ENCODE assay signal across 24 cellular contexts in the genomic region with DNA sequence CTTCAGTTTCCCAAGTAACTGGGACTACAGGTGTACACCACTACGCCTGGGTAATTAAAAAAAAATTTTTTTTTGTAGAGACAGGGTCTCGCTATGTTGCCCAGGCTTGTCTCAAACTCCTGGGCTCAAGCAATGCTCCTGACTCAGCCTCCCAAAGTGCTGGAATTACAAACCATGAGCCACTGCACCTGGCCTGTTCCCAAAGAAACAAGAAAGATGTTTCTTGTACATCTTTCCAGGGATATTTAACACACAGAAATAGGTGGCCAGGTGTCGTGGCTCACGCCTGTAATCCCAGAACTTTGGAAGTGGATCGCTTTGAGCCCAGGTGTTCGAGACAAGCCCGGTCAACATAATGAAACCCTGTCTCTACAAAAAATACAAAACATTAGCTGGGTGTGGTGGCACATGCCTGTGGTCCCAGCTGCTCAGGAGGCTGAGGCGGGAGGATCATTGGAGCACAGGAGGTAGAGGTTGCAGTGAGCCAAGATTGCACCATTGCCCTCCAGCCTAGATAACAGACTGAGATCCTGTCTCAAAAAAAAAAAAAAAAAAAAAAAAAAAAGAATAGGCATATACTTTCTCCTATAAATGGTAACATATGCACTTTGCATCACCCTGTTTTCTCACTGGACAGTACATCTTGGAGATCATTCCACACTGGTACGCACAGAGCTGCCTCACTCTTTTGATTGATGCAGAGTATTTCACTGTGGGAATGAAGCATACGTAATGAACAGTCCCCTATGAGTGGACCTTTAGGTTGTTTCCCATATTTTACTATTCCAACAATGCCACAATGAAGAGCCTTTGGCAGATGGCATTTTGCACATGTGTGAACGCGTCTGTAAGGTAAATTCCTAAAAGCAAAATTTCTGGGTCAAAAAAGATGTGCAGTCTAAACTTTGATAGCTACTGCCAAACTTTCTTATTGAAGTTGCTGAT.
"Had no signal": no experiment of that assay in that cellular context is flagged by ENCODE, and none has a peak within 500 bp of the region (broad histone marks: within the 10 kb centered on the region; RNA-seq: fewer than 3 reads in every experiment).

No MANE protein-coding gene starts in this region.

- H3K9me3 ChIP-seq: ascending aorta, left lung, neutrophil, ovary, prostate gland, upper lobe of right lung had no signal

- H3K9me3 Mint-ChIP-seq: activated CD4-positive, alpha-beta memory T cell treated with anti-CD3 and anti-CD28 coated beads for 36 hours; activated naive CD4-positive, alpha-beta T cell treated with anti-CD3 and anti-CD28 coated beads, Interleukin-2, amount 50 U/mL, for 24 hours; immature natural killer cell; mesothelial cell of epicardium; naive thymus-derived CD8-positive, alpha-beta T cell had no signal

- H3K27me3 ChIP-seq: ascending aorta, brain microvascular endothelial cell, left lung, neutrophil, ovary, upper lobe of right lung had no signal

- H3K27ac Mint-ChIP-seq: activated CD4-positive, alpha-beta memory T cell treated with anti-CD3 and anti-CD28 coated beads for 36 hours; immature natural killer cell; mesothelial cell of epicardium had no signal

- DNase-seq: activated CD4-positive, alpha-beta memory T cell treated with anti-CD3 and anti-CD28 coated beads for 36 hours; activated CD4-positive, alpha-beta T cell treated with anti-CD3 and anti-CD28 coated beads for 48 hours; activated effector memory CD4-positive, alpha-beta T cell treated with anti-CD3 and anti-CD28 coated beads, Interleukin-2, amount 50 U/mL, for 16 hours; brain microvascular endothelial cell; central memory CD4-positive, alpha-beta T cell; dermis blood vessel endothelial cell; effector CD8-positive, alpha-beta T cell; erythroblast; foreskin fibroblast; immature natural killer cell; kidney glomerular epithelial cell; left lung; naive thymus-derived CD8-positive, alpha-beta T cell; ovary; stimulated activated CD4-positive, alpha-beta T cell treated with anti-CD3 and anti-CD28 coated beads, Interleukin-4, amount 100 ng/mL, for 24 hours; stimulated activated naive CD8-positive, alpha-beta T cell treated with anti-CD3 and anti-CD28 coated beads, Interleukin-15, Interleukin-2, amounts not matched to agents 100 U/mL and 50 U/mL, for 24 hours; T-helper 17 cell; upper lobe of right lung had no signal

- H3K27me3 Mint-ChIP-seq: activated CD4-positive, alpha-beta memory T cell treated with anti-CD3 and anti-CD28 coated beads for 36 hours; activated naive CD4-positive, alpha-beta T cell treated with anti-CD3 and anti-CD28 coated beads, Interleukin-2, amount 50 U/mL, for 24 hours; naive thymus-derived CD8-positive, alpha-beta T cell had no signal

- H3K36me3 ChIP-seq: ascending aorta, left lung, neutrophil, ovary, prostate gland, upper lobe of right lung had no signal

- H3K36me3 Mint-ChIP-seq: activated CD4-positive, alpha-beta memory T cell treated with anti-CD3 and anti-CD28 coated beads for 36 hours; immature natural killer cell; mesothelial cell of epicardium; naive thymus-derived CD8-positive, alpha-beta T cell had no signal

- H3K27ac ChIP-seq: ascending aorta, brain microvascular endothelial cell, left lung, neutrophil, ovary, prostate gland, upper lobe of right lung had no signal

- H3K4me3 ChIP-seq: ascending aorta, left lung, lung, ovary, prostate gland, upper lobe of right lung had no signal

- H3K4me3 Mint-ChIP-seq: activated CD4-positive, alpha-beta memory T cell treated with anti-CD3 and anti-CD28 coated beads for 36 hours; activated naive CD4-positive, alpha-beta T cell treated with anti-CD3 and anti-CD28 coated beads, Interleukin-2, amount 50 U/mL, for 24 hours; mesothelial cell of epicardium; T-helper 17 cell had no signal

- ATAC-seq: left lung; naive thymus-derived CD8-positive, alpha-beta T cell; stimulated activated naive CD8-positive, alpha-beta T cell treated with anti-CD3 and anti-CD28 coated beads, Interleukin-15, Interleukin-2, amounts not matched to agents 100 U/mL and 50 U/mL, for 24 hours; T-helper 17 cell; upper lobe of right lung had no signal
